In genomic region chr19:50949792-50950320, GRCh38 we compare ENCODE assay signal across 35 cellular contexts. TPM values are rescaled to one million over a fixed set of nuclear protein-coding genes. Genes with fewer than 3 reads are reported as not detected.
"Had no signal": no experiment of that assay in that cellular context is flagged by ENCODE, and none has a peak within 500 bp of the region (broad histone marks: within the 10 kb centered on the region; RNA-seq: fewer than 3 reads in every experiment).

No MANE protein-coding gene starts in this region.

- FAIRE-seq: astrocyte, bronchial epithelial cell had no signal

- H3K4me3 Mint-ChIP-seq: activated CD4-positive, alpha-beta T cell treated with anti-CD3 and anti-CD28 coated beads, Interleukin-2, amount 10 ng/mL, durations not matched to agents 24 days and 14 days; activated naive CD4-positive, alpha-beta T cell treated with anti-CD3 and anti-CD28 coated beads for 36 hours; activated T-cell treated with anti-CD3 and anti-CD28 coated beads, Interleukin-2, amount 50 U/mL, for 4 hours; activated T-helper 1 cell treated with anti-CD3 and anti-CD28 coated beads, Interleukin-12 subunit alpha, Interleukin-12 subunit beta, Interleukin-2, Interleukin-4 antibody, amounts not matched to agents 30 ng/mL and 10 ng/mL and 1 ng/mL, durations not matched to agents 14 hours and 24 hours and 36 hours had no signal

- DNase-seq: activated CD4-positive, alpha-beta T cell treated with anti-CD3 and anti-CD28 coated beads, Interleukin-2, amount 10 ng/mL, durations not matched to agents 24 days and 14 days; activated CD4-positive, alpha-beta T cell treated with anti-CD3 and anti-CD28 coated beads, Interleukin-2, amount 50 U/mL, for 4 hours; activated CD8-positive, alpha-beta memory T cell treated with anti-CD3 and anti-CD28 coated beads, Interleukin-2, amount 50 U/mL, for 4 hours; activated gamma-delta T cell treated with Interleukin-2 at 50 U/mL for 16 hours; activated naive CD4-positive, alpha-beta T cell treated with anti-CD3 and anti-CD28 coated beads for 36 hours; activated T-cell treated with anti-CD3 and anti-CD28 coated beads for 4 hours; activated T-cell treated with anti-CD3 and anti-CD28 coated beads, Interleukin-2, amount 50 U/mL, for 4 hours; adrenal gland; body of pancreas; caudate nucleus; cerebellar nuclear complex; MM.1S; MV-4-11; NCI-H1092; NCI-H1436 treated with DMSO at 0.1 percent for 48 hours; NCI-H1694 treated with DMSO at 0.1 percent for 48 hours; NCI-H2029; NCI-H2171; NCI-H226; NCI-H524 treated with DMSO at 0.1 percent for 48 hours; SHP77; SJCRH30; T1000; WERI-Rb-1 had no signal

- H3K36me3 ChIP-seq: adrenal gland, SJCRH30, WERI-Rb-1 had no signal

- H3K9me3 ChIP-seq: adrenal gland, body of pancreas, SJCRH30 had no signal

- H3K27me3 ChIP-seq: adrenal gland, body of pancreas, SJCRH30 had no signal

- H3K27ac ChIP-seq: adrenal gland, body of pancreas, SJCRH30, SK-N-MC, WERI-Rb-1 had no signal

- H3K27ac Mint-ChIP-seq: activated CD4-positive, alpha-beta T cell treated with anti-CD3 and anti-CD28 coated beads, Interleukin-2, amount 10 ng/mL, durations not matched to agents 24 days and 14 days; activated naive CD4-positive, alpha-beta T cell treated with anti-CD3 and anti-CD28 coated beads for 36 hours; activated naive CD4-positive, alpha-beta T cell treated with anti-CD3 and anti-CD28 coated beads, Interleukin-2, amount 50 U/mL, for 72 hours; activated T-helper 1 cell treated with anti-CD3 and anti-CD28 coated beads, Interleukin-12 subunit alpha, Interleukin-12 subunit beta, Interleukin-2, Interleukin-4 antibody, amounts not matched to agents 30 ng/mL and 10 ng/mL and 1 ng/mL, durations not matched to agents 14 hours and 24 hours and 36 hours had no signal

- H3K4me1 ChIP-seq: adrenal gland, body of pancreas, SJCRH30 had no signal

- H3K4me3 ChIP-seq: adrenal gland, body of pancreas, SJCRH30, SK-N-MC had no signal

- H3K9me3 Mint-ChIP-seq: activated CD4-positive, alpha-beta T cell treated with anti-CD3 and anti-CD28 coated beads, Interleukin-2, amount 10 ng/mL, durations not matched to agents 24 days and 14 days; activated naive CD4-positive, alpha-beta T cell treated with anti-CD3 and anti-CD28 coated beads for 36 hours; activated naive CD4-positive, alpha-beta T cell treated with anti-CD3 and anti-CD28 coated beads, Interleukin-2, amount 50 U/mL, for 72 hours; activated T-cell treated with anti-CD3 and anti-CD28 coated beads, Interleukin-2, amount 50 U/mL, for 4 hours; activated T-helper 1 cell treated with anti-CD3 and anti-CD28 coated beads, Interleukin-12 subunit alpha, Interleukin-12 subunit beta, Interleukin-2, Interleukin-4 antibody, amounts not matched to agents 30 ng/mL and 10 ng/mL and 1 ng/mL, durations not matched to agents 14 hours and 24 hours and 36 hours had no signal

- H3K36me3 Mint-ChIP-seq: activated naive CD4-positive, alpha-beta T cell treated with anti-CD3 and anti-CD28 coated beads, Interleukin-2, amount 50 U/mL, for 72 hours had no signal

- H3K4me1 Mint-ChIP-seq: activated CD4-positive, alpha-beta T cell treated with anti-CD3 and anti-CD28 coated beads, Interleukin-2, amount 10 ng/mL, durations not matched to agents 24 days and 14 days had no signal

- ATAC-seq: activated naive CD4-positive, alpha-beta T cell treated with anti-CD3 and anti-CD28 coated beads, Interleukin-2, amount 50 U/mL, for 72 hours; activated T-cell treated with anti-CD3 and anti-CD28 coated beads, Interleukin-2, amount 50 U/mL, for 4 hours; body of pancreas; Panc1 had no signal

RNA-seq across cellular contexts. Expression of gene KLK5, which starts 3.0 kb away (rescaled TPM):
- total RNA-seq: activated CD4-positive, alpha-beta T cell treated with anti-CD3 and anti-CD28 coated beads, Interleukin-2, amount 10 ng/mL, durations not matched to agents 24 days and 14 days; activated naive CD4-positive, alpha-beta T cell treated with anti-CD3 and anti-CD28 coated beads for 36 hours; activated naive CD4-positive, alpha-beta T cell treated with anti-CD3 and anti-CD28 coated beads, Interleukin-2, amount 50 U/mL, for 72 hours; activated T-cell treated with anti-CD3 and anti-CD28 coated beads, Interleukin-2, amount 50 U/mL, for 4 hours; activated T-helper 1 cell treated with anti-CD3 and anti-CD28 coated beads, Interleukin-12 subunit alpha, Interleukin-12 subunit beta, Interleukin-2, Interleukin-4 antibody, amounts not matched to agents 30 ng/mL and 10 ng/mL and 1 ng/mL, durations not matched to agents 14 hours and 24 hours and 36 hours; adrenal gland; astrocyte; body of pancreas; LHCN-M2; NCI-H460; RPMI7951; SJCRH30; T-helper 1 cell treated with Interleukin-12 subunit alpha and Interleukin-12 subunit beta and Interleukin-4 antibody, amounts not matched to agents 30 ng/mL and 1 ng/mL, for 36 hours; T-helper 2 cell treated with Interferon-gamma antibody and Interleukin-4, amounts not matched to agents 100 ng/mL and 5 ng/mL, for 36 hours had no signal
- polyA plus RNA-seq: adrenal gland had no signal

RNA-seq across cellular contexts. Expression of gene KLK6, which starts 19.5 kb away (rescaled TPM):
- total RNA-seq: activated CD4-positive, alpha-beta T cell treated with anti-CD3 and anti-CD28 coated beads, Interleukin-2, amount 10 ng/mL, durations not matched to agents 24 days and 14 days; activated naive CD4-positive, alpha-beta T cell treated with anti-CD3 and anti-CD28 coated beads for 36 hours; activated naive CD4-positive, alpha-beta T cell treated with anti-CD3 and anti-CD28 coated beads, Interleukin-2, amount 50 U/mL, for 72 hours; activated T-cell treated with anti-CD3 and anti-CD28 coated beads, Interleukin-2, amount 50 U/mL, for 4 hours; activated T-helper 1 cell treated with anti-CD3 and anti-CD28 coated beads, Interleukin-12 subunit alpha, Interleukin-12 subunit beta, Interleukin-2, Interleukin-4 antibody, amounts not matched to agents 30 ng/mL and 10 ng/mL and 1 ng/mL, durations not matched to agents 14 hours and 24 hours and 36 hours; adrenal gland; body of pancreas; LHCN-M2; NCI-H460; RPMI7951; SJCRH30; T-helper 1 cell treated with Interleukin-12 subunit alpha and Interleukin-12 subunit beta and Interleukin-4 antibody, amounts not matched to agents 30 ng/mL and 1 ng/mL, for 36 hours; T-helper 2 cell treated with Interferon-gamma antibody and Interleukin-4, amounts not matched to agents 100 ng/mL and 5 ng/mL, for 36 hours had no signal
- polyA plus RNA-seq: adrenal gland had no signal

RNA-seq across cellular contexts. Expression of gene KLK7, which starts 33.9 kb away (rescaled TPM):
- total RNA-seq: activated CD4-positive, alpha-beta T cell treated with anti-CD3 and anti-CD28 coated beads, Interleukin-2, amount 10 ng/mL, durations not matched to agents 24 days and 14 days; activated naive CD4-positive, alpha-beta T cell treated with anti-CD3 and anti-CD28 coated beads for 36 hours; activated naive CD4-positive, alpha-beta T cell treated with anti-CD3 and anti-CD28 coated beads, Interleukin-2, amount 50 U/mL, for 72 hours; activated T-cell treated with anti-CD3 and anti-CD28 coated beads, Interleukin-2, amount 50 U/mL, for 4 hours; activated T-helper 1 cell treated with anti-CD3 and anti-CD28 coated beads, Interleukin-12 subunit alpha, Interleukin-12 subunit beta, Interleukin-2, Interleukin-4 antibody, amounts not matched to agents 30 ng/mL and 10 ng/mL and 1 ng/mL, durations not matched to agents 14 hours and 24 hours and 36 hours; adrenal gland; astrocyte; LHCN-M2; NCI-H460; RPMI7951; SJCRH30; T-helper 1 cell treated with Interleukin-12 subunit alpha and Interleukin-12 subunit beta and Interleukin-4 antibody, amounts not matched to agents 30 ng/mL and 1 ng/mL, for 36 hours; T-helper 2 cell treated with Interferon-gamma antibody and Interleukin-4, amounts not matched to agents 100 ng/mL and 5 ng/mL, for 36 hours had no signal

RNA-seq across cellular contexts. Expression of gene KLK4, which starts 38.7 kb away (rescaled TPM):
- total RNA-seq: activated CD4-positive, alpha-beta T cell treated with anti-CD3 and anti-CD28 coated beads, Interleukin-2, amount 10 ng/mL, durations not matched to agents 24 days and 14 days; activated naive CD4-positive, alpha-beta T cell treated with anti-CD3 and anti-CD28 coated beads for 36 hours; activated naive CD4-positive, alpha-beta T cell treated with anti-CD3 and anti-CD28 coated beads, Interleukin-2, amount 50 U/mL, for 72 hours; activated T-cell treated with anti-CD3 and anti-CD28 coated beads, Interleukin-2, amount 50 U/mL, for 4 hours; activated T-helper 1 cell treated with anti-CD3 and anti-CD28 coated beads, Interleukin-12 subunit alpha, Interleukin-12 subunit beta, Interleukin-2, Interleukin-4 antibody, amounts not matched to agents 30 ng/mL and 10 ng/mL and 1 ng/mL, durations not matched to agents 14 hours and 24 hours and 36 hours; astrocyte; body of pancreas; bronchial epithelial cell; LHCN-M2; NCI-H460; RPMI7951; T-helper 1 cell treated with Interleukin-12 subunit alpha and Interleukin-12 subunit beta and Interleukin-4 antibody, amounts not matched to agents 30 ng/mL and 1 ng/mL, for 36 hours; T-helper 2 cell treated with Interferon-gamma antibody and Interleukin-4, amounts not matched to agents 100 ng/mL and 5 ng/mL, for 36 hours had no signal

RNA-seq across cellular contexts. Expression of gene KLK8, which starts 51.5 kb away (rescaled TPM):
- total RNA-seq: activated CD4-positive, alpha-beta T cell treated with anti-CD3 and anti-CD28 coated beads, Interleukin-2, amount 10 ng/mL, durations not matched to agents 24 days and 14 days; activated naive CD4-positive, alpha-beta T cell treated with anti-CD3 and anti-CD28 coated beads for 36 hours; activated naive CD4-positive, alpha-beta T cell treated with anti-CD3 and anti-CD28 coated beads, Interleukin-2, amount 50 U/mL, for 72 hours; activated T-cell treated with anti-CD3 and anti-CD28 coated beads, Interleukin-2, amount 50 U/mL, for 4 hours; activated T-helper 1 cell treated with anti-CD3 and anti-CD28 coated beads, Interleukin-12 subunit alpha, Interleukin-12 subunit beta, Interleukin-2, Interleukin-4 antibody, amounts not matched to agents 30 ng/mL and 10 ng/mL and 1 ng/mL, durations not matched to agents 14 hours and 24 hours and 36 hours; adrenal gland; astrocyte; body of pancreas; LHCN-M2; NCI-H460; RPMI7951; SJCRH30; T-helper 1 cell treated with Interleukin-12 subunit alpha and Interleukin-12 subunit beta and Interleukin-4 antibody, amounts not matched to agents 30 ng/mL and 1 ng/mL, for 36 hours; T-helper 2 cell treated with Interferon-gamma antibody and Interleukin-4, amounts not matched to agents 100 ng/mL and 5 ng/mL, for 36 hours had no signal
